ENCODE assay signal across 7 cellular contexts in the genomic region with DNA sequence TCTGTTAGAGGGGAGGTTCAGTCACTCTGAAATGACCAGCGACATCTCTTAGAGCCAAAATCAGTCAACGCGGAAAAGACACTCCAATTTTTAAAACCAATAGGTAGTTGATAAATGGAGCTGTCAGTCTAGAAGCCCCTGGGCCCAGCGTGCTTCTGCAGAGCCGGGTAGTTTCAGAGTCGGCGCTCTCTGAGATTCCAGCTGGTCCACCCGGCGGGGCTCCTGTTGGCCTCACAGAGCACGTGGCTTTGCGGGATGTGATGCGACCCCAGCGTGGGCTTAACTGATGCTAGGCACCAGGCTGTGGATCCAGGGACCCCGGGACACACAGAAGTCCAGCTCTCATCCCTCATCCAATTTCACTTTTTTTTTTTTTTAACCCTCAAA.
DNase-seq lines count a peak whose midpoint lies in the region; ATAC-seq, FAIRE-seq and TF ChIP-seq lines count a peak whose summit lies in the region.
"Not testable (repeated sequence)": the region's sequence is repeated elsewhere in the genome, so short reads cannot be mapped to it uniquely, and the experiment has no call there.

No MANE protein-coding gene starts in this region.

- H3K27ac Mint-ChIP-seq in GM23338: not testable (repeated sequence)

- not testable (repeated sequence) for H3K36me3 ChIP-seq in GM23338 (ENCODE audit: insufficient read depth); neural cell (ENCODE audit: insufficient read depth, low read length); stomach
- peaks cover 11% of the 10 kb centered on the region; the same call in 2 of the 3 replicates for H3K36me3 ChIP-seq in K562 (ENCODE audit: control insufficient read depth, insufficient read depth, low read length)

- not testable (repeated sequence) for H3K9me3 ChIP-seq in K562 (replicated peaks; ENCODE audit: control insufficient read depth, insufficient read depth, low read depth, low read length); neural cell (ENCODE audit: low read length); stomach

- intact Hi-C loops in K562 (cut with micrococcal nuclease); dorsolateral prefrontal cortex (cut with DNase I); Right ventricle myocardium superior (cut with DNase I); stomach (cut with DNase I; ENCODE audit: low total_unique reads): not testable (repeated sequence)

- H3K9me3 Mint-ChIP-seq in GM23338: not testable (repeated sequence)

- H4K20me1 ChIP-seq in GM23338 (replicated peaks; ENCODE audit: insufficient read depth); K562 (replicated peaks; ENCODE audit: control insufficient read depth, insufficient read depth, low read length); neural cell (ENCODE audit: insufficient read depth): not testable (repeated sequence)

- H3K9ac ChIP-seq in K562 (ENCODE audit: insufficient read depth in 1 of 2, low read depth in 2 of 2, low read length in 2 of 2); neural cell (ENCODE audit: low read length): not testable (repeated sequence)

- not testable (repeated sequence) for H3K27me3 Mint-ChIP-seq in GM23338 (ENCODE audit: insufficient read depth, low read depth, poor library complexity)

- not testable (repeated sequence) for H3K9me1 ChIP-seq in K562 (ENCODE audit: control insufficient read depth, insufficient read depth, low read length)

- not testable (repeated sequence) for H3K4me1 Mint-ChIP-seq in GM23338

- not testable (repeated sequence) for BruUV-seq in K562 (replicated peaks; lab: Mats Ljungman, UMichigan)

- ATAC-seq in GM23338: peak; percentile 68
- ATAC-seq in K562: peak; percentile 13
- peak; percentile 11 for ATAC-seq in Right ventricle myocardium superior (ENCODE audit: poor library complexity)

- not testable (repeated sequence) for TF ChIP-seq EP300 in K562 (IDR thresholded peaks at IDR 0.05; ENCODE audit: low read length); neural cell (conservative IDR thresholded peaks at IDR 0.05; ENCODE audit: poor library complexity, severe bottlenecking); stomach (IDR thresholded peaks at IDR 0.05)

- H3K4me3 Mint-ChIP-seq in GM23338: peak overlapping the region; percentile 33; the same call in 1 of the 3 replicates

- H3K36me3 Mint-ChIP-seq in GM23338 (ENCODE audit: low read depth): not testable (repeated sequence)

- TF ChIP-seq POLR2A in K562 (conservative IDR thresholded peaks at IDR 0.05); stomach (IDR thresholded peaks at IDR 0.05): not testable (repeated sequence)

- H3K27ac ChIP-seq in GM23338 (ENCODE audit: low read depth); dorsolateral prefrontal cortex; neural cell (ENCODE audit: low read length); stomach: not testable (repeated sequence)
- peak overlapping the region; percentile 62; the same call in 1 of the 3 replicates for H3K27ac ChIP-seq in K562 (ENCODE audit: extremely low read depth, low read depth, low read length)

- H3K4me2 ChIP-seq in GM23338: peak overlapping the region; percentile 68
- H3K4me2 ChIP-seq in K562 (ENCODE audit: insufficient read depth, low read length); neural cell (ENCODE audit: low read length): not testable (repeated sequence)

- FAIRE-seq in K562 (lab: Jason Lieb, UNC): not testable (repeated sequence)

- in situ Hi-C loops in K562 (cut with MboI): not testable (repeated sequence)

- H3K4me1 ChIP-seq in GM23338 (ENCODE audit: insufficient read depth); K562 (replicated peaks in 1 of 2; ENCODE audit: control insufficient read depth in 2 of 2, insufficient read depth in 2 of 2, low read length in 2 of 2); stomach: not testable (repeated sequence)

- H3K27me3 ChIP-seq in GM23338 (ENCODE audit: insufficient read depth): peaks cover 14% of the 10 kb centered on the region; the same call in 1 of the 2 replicates
- H3K27me3 ChIP-seq in K562 (ENCODE audit: control insufficient read depth in 2 of 2, insufficient read depth in 2 of 2, low read length in 2 of 2); dorsolateral prefrontal cortex; neural cell (ENCODE audit: insufficient read depth, low read depth, low read length); stomach: not testable (repeated sequence)

- not testable (repeated sequence) for H3F3A ChIP-seq in GM23338 (replicated peaks; ENCODE audit: low read depth); neural cell (ENCODE audit: insufficient read depth, low read length, poor library complexity, severe bottlenecking)

- H3K79me2 ChIP-seq in GM23338 (replicated peaks; ENCODE audit: insufficient read depth); K562 (ENCODE audit: control insufficient read depth, insufficient read depth, low read length); neural cell (replicated peaks; ENCODE audit: insufficient read depth, low read length): not testable (repeated sequence)

- H3K9me2 ChIP-seq in GM23338 (ENCODE audit: insufficient read depth); neural cell (ENCODE audit: insufficient read depth, low read length): not testable (repeated sequence)

- peak; percentile 23 for DNase-seq in GM23338 (ENCODE audit: low spot score)
- peak in 1 of 4 experiments; percentile 9 for DNase-seq in K562 (ENCODE audit: extremely low read depth in 1 of 4, low spot score in 3 of 4)
- not testable (repeated sequence) for DNase-seq in dorsolateral prefrontal cortex, Right ventricle myocardium superior, stomach
- peak; percentile 31 for DNase-seq in islet precursor cell

- not testable (repeated sequence) for H2AFZ ChIP-seq in GM23338; K562 (ENCODE audit: low read depth, low read length); neural cell (ENCODE audit: low read depth, low read length)

- POLR2A ChIA-PET in K562 (lab: Yijun Ruan, JAX): not testable (repeated sequence)

- not testable (repeated sequence) for TF ChIP-seq CTCF in GM23338 (conservative IDR thresholded peaks at IDR 0.05; ENCODE audit: low read depth in 2 of 2); K562 (IDR thresholded peaks at IDR 0.05 in 2 of 3, conservative IDR thresholded peaks at IDR 0.05 in 1 of 3; ENCODE audit: insufficient read depth in 2 of 3, low read depth in 1 of 3, low read length in 3 of 3); dorsolateral prefrontal cortex (IDR thresholded peaks at IDR 0.05 in 54 of 56, conservative IDR thresholded peaks at IDR 0.05 in 2 of 56; ENCODE audit: low read depth in 1 of 56, partially characterized antibody in 56 of 56); neural cell (IDR thresholded peaks at IDR 0.05; ENCODE audit: poor library complexity, severe bottlenecking); stomach (IDR thresholded peaks at IDR 0.05)

- not testable (repeated sequence) for TF ChIP-seq RAD21 in K562 (CRISPR knock-in tag; conservative IDR thresholded peaks at IDR 0.05 in 1 of 2, IDR thresholded peaks at IDR 0.05 in 1 of 2); neural cell (conservative IDR thresholded peaks at IDR 0.05)

- H3K4me3 ChIP-seq in GM23338 (peak overlapping the region; percentile 42; the same call in 1 of the 2 replicates), dorsolateral prefrontal cortex (peak overlapping the region in 33 of 59 donors; percentile 7 to 55 (median 38)), neural cell (ENCODE audit: low read length) (peak overlapping the region; percentile 52), stomach (peak overlapping the region; percentile 26 to 42 (median 32))
- H3K4me3 ChIP-seq in K562: not testable (repeated sequence)

- CTCF ChIA-PET in K562 (lab: Yijun Ruan, JAX; ENCODE audit: low intra/inter-chr PET ratio): not testable (repeated sequence)

- WGBS in K562 (ENCODE audit: insufficient coverage, low coverage, missing lambda C conversion rate): 66% methylated on average over 8 of the region's 14 CpGs
- 27 to 50% (median 45%) methylated on average over 11 to 13 of the region's 14 CpGs for WGBS in stomach, 5 donors

Comparison
In these comparisons a context has a peak if more than half of its experiments do, and no peak if none do; other contexts are left out.
1. ATAC-seq: peak in every context shown above with its lines; median percentile 68 in GM23338; 13 in K562; 11 in Right ventricle myocardium superior.